ENCODE assay signal across 1 cellular context in the genomic region with DNA sequence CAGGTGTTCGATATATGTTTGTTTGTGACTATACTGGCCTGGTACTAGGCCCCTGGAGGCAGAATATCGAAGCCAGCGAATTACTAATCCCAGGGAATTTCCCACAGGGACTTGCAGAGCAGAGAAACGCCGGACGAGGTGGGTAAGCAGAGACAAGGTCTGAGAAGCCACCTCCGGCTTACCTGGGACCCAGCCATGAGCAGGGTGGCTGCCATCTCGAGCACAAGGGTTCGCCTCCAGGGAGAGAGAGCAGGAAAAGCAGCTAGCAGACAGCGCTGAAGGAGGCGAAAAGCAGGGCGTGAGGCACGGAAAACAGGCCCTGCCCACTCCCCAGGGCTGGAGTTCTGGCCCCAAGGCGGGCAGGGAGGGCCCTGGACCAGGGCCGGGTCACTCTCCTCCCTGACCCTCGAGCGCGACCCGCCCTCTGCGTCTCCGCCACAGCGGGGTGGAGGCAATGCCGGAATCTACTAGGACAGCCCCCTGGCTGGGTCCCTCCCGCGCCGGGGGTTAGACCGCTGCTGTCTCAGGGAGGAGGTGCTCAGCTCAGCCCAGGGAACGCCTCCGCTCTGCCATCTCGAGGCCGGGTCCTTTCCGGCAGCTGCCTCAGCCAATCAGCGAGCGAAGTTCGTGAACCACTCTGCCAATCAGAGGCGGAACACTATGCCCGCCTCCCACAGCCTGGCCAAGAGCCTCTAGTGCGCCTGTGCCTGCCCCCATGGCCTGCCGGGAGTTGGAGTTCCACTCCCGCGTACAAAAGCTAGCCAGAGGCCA.
TF ChIP-seq lines count a peak whose summit lies in the region.

No MANE protein-coding gene starts in this region.

TF ChIP-seq in GM12878, 131 proteins besides CTCF, POLR2A, EP300 and RAD21 (continued from another document and continues in another):
- TF ChIP-seq, protein P1, sequence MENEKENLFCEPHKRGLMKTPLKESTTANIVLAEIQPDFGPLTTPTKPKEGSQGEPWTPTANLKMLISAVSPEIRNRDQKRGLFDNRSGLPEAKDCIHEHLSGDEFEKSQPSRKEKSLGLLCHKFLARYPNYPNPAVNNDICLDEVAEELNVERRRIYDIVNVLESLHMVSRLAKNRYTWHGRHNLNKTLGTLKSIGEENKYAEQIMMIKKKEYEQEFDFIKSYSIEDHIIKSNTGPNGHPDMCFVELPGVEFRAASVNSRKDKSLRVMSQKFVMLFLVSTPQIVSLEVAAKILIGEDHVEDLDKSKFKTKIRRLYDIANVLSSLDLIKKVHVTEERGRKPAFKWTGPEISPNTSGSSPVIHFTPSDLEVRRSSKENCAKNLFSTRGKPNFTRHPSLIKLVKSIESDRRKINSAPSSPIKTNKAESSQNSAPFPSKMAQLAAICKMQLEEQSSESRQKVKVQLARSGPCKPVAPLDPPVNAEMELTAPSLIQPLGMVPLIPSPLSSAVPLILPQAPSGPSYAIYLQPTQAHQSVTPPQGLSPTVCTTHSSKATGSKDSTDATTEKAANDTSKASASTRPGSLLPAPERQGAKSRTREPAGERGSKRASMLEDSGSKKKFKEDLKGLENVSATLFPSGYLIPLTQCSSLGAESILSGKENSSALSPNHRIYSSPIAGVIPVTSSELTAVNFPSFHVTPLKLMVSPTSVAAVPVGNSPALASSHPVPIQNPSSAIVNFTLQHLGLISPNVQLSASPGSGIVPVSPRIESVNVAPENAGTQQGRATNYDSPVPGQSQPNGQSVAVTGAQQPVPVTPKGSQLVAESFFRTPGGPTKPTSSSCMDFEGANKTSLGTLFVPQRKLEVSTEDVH (IDR thresholded peaks at IDR 0.05; ENCODE audit: low read depth, partially characterized antibody) = no peak
- TF ChIP-seq HDGF (IDR thresholded peaks at IDR 0.05) (peak; percentile 92), ZNF622 (IDR thresholded peaks at IDR 0.05) (no peak), ASH2L (IDR thresholded peaks at IDR 0.05; ENCODE audit: borderline replicate concordance, low read depth) (no peak), HDAC2 (IDR thresholded peaks at IDR 0.05) (no peak), NFIC (IDR thresholded peaks at IDR 0.05; ENCODE audit: low read depth, low read length) (no peak), GATAD2B (conservative IDR thresholded peaks at IDR 0.05; ENCODE audit: low read depth) (peak; percentile 54), PML (IDR thresholded peaks at IDR 0.05; ENCODE audit: low read length) (no peak), STAT3 (IDR thresholded peaks at IDR 0.05; ENCODE audit: low read depth, low read length) (no peak), POLR2AphosphoS2 (IDR thresholded peaks at IDR 0.05; ENCODE audit: low read depth, low read length) (no peak), YY1 (IDR thresholded peaks at IDR 0.05; ENCODE audit: low read depth, low read length) (peak; percentile 73; the same call in 1 of the 2 replicates), LARP7 (IDR thresholded peaks at IDR 0.05) (peak; percentile 66; the same call in 1 of the 2 replicates), SMAD5 (IDR thresholded peaks at IDR 0.05; ENCODE audit: low read depth) (no peak), CREM (IDR thresholded peaks at IDR 0.05; ENCODE audit: low read depth) (no peak), RUNX3 (IDR thresholded peaks at IDR 0.05; ENCODE audit: low read length) (no peak), POLR2AphosphoS5 (IDR thresholded peaks at IDR 0.05; ENCODE audit: low read length) (peak; percentile 69), BRCA1 (IDR thresholded peaks at IDR 0.05; ENCODE audit: low read depth, low read length) (no peak), RB1 (IDR thresholded peaks at IDR 0.05; ENCODE audit: borderline replicate concordance) (peak; percentile 14; the same call in 1 of the 2 replicates), NRF1 (conservative IDR thresholded peaks at IDR 0.05; ENCODE audit: low read depth, low read length) (peak; percentile 74)
- TF ChIP-seq, protein P2, sequence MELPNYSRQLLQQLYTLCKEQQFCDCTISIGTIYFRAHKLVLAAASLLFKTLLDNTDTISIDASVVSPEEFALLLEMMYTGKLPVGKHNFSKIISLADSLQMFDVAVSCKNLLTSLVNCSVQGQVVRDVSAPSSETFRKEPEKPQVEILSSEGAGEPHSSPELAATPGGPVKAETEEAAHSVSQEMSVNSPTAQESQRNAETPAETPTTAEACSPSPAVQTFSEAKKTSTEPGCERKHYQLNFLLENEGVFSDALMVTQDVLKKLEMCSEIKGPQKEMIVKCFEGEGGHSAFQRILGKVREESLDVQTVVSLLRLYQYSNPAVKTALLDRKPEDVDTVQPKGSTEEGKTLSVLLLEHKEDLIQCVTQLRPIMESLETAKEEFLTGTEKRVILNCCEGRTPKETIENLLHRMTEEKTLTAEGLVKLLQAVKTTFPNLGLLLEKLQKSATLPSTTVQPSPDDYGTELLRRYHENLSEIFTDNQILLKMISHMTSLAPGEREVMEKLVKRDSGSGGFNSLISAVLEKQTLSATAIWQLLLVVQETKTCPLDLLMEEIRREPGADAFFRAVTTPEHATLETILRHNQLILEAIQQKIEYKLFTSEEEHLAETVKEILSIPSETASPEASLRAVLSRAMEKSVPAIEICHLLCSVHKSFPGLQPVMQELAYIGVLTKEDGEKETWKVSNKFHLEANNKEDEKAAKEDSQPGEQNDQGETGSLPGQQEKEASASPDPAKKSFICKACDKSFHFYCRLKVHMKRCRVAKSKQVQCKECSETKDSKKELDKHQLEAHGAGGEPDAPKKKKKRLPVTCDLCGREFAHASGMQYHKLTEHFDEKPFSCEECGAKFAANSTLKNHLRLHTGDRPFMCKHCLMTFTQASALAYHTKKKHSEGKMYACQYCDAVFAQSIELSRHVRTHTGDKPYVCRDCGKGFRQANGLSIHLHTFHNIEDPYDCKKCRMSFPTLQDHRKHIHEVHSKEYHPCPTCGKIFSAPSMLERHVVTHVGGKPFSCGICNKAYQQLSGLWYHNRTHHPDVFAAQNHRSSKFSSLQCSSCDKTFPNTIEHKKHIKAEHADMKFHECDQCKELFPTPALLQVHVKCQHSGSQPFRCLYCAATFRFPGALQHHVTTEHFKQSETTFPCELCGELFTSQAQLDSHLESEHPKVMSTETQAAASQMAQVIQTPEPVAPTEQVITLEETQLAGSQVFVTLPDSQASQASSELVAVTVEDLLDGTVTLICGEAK (IDR thresholded peaks at IDR 0.05; ENCODE audit: borderline replicate concordance) = peak; percentile 66; the same call in 1 of the 2 replicates
- TF ChIP-seq, protein P3, sequence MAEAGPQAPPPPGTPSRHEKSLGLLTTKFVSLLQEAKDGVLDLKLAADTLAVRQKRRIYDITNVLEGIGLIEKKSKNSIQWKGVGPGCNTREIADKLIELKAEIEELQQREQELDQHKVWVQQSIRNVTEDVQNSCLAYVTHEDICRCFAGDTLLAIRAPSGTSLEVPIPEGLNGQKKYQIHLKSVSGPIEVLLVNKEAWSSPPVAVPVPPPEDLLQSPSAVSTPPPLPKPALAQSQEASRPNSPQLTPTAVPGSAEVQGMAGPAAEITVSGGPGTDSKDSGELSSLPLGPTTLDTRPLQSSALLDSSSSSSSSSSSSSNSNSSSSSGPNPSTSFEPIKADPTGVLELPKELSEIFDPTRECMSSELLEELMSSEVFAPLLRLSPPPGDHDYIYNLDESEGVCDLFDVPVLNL (IDR thresholded peaks at IDR 0.05; ENCODE audit: low read depth, low read length) = no peak
- TF ChIP-seq, protein P4, sequence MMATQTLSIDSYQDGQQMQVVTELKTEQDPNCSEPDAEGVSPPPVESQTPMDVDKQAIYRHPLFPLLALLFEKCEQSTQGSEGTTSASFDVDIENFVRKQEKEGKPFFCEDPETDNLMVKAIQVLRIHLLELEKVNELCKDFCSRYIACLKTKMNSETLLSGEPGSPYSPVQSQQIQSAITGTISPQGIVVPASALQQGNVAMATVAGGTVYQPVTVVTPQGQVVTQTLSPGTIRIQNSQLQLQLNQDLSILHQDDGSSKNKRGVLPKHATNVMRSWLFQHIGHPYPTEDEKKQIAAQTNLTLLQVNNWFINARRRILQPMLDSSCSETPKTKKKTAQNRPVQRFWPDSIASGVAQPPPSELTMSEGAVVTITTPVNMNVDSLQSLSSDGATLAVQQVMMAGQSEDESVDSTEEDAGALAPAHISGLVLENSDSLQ (IDR thresholded peaks at IDR 0.05) = peak; percentile 99
- TF ChIP-seq, protein P5, sequence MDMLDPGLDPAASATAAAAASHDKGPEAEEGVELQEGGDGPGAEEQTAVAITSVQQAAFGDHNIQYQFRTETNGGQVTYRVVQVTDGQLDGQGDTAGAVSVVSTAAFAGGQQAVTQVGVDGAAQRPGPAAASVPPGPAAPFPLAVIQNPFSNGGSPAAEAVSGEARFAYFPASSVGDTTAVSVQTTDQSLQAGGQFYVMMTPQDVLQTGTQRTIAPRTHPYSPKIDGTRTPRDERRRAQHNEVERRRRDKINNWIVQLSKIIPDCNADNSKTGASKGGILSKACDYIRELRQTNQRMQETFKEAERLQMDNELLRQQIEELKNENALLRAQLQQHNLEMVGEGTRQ (IDR thresholded peaks at IDR 0.05; ENCODE audit: borderline replicate concordance, low read depth, low read length) = no peak
- TF ChIP-seq, protein P6, sequence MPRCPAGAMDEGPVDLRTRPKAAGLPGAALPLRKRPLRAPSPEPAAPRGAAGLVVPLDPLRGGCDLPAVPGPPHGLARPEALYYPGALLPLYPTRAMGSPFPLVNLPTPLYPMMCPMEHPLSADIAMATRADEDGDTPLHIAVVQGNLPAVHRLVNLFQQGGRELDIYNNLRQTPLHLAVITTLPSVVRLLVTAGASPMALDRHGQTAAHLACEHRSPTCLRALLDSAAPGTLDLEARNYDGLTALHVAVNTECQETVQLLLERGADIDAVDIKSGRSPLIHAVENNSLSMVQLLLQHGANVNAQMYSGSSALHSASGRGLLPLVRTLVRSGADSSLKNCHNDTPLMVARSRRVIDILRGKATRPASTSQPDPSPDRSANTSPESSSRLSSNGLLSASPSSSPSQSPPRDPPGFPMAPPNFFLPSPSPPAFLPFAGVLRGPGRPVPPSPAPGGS (IDR thresholded peaks at IDR 0.05; ENCODE audit: borderline replicate concordance, insufficient read depth, low read depth, low read length, poor library complexity, severe bottlenecking) = no peak
- TF ChIP-seq, protein P7, sequence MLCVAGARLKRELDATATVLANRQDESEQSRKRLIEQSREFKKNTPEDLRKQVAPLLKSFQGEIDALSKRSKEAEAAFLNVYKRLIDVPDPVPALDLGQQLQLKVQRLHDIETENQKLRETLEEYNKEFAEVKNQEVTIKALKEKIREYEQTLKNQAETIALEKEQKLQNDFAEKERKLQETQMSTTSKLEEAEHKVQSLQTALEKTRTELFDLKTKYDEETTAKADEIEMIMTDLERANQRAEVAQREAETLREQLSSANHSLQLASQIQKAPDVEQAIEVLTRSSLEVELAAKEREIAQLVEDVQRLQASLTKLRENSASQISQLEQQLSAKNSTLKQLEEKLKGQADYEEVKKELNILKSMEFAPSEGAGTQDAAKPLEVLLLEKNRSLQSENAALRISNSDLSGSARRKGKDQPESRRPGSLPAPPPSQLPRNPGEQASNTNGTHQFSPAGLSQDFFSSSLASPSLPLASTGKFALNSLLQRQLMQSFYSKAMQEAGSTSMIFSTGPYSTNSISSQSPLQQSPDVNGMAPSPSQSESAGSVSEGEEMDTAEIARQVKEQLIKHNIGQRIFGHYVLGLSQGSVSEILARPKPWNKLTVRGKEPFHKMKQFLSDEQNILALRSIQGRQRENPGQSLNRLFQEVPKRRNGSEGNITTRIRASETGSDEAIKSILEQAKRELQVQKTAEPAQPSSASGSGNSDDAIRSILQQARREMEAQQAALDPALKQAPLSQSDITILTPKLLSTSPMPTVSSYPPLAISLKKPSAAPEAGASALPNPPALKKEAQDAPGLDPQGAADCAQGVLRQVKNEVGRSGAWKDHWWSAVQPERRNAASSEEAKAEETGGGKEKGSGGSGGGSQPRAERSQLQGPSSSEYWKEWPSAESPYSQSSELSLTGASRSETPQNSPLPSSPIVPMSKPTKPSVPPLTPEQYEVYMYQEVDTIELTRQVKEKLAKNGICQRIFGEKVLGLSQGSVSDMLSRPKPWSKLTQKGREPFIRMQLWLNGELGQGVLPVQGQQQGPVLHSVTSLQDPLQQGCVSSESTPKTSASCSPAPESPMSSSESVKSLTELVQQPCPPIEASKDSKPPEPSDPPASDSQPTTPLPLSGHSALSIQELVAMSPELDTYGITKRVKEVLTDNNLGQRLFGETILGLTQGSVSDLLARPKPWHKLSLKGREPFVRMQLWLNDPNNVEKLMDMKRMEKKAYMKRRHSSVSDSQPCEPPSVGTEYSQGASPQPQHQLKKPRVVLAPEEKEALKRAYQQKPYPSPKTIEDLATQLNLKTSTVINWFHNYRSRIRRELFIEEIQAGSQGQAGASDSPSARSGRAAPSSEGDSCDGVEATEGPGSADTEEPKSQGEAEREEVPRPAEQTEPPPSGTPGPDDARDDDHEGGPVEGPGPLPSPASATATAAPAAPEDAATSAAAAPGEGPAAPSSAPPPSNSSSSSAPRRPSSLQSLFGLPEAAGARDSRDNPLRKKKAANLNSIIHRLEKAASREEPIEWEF (IDR thresholded peaks at IDR 0.05; ENCODE audit: insufficient replicate concordance, low read depth, low read length) = no peak
- TF ChIP-seq, protein P8, sequence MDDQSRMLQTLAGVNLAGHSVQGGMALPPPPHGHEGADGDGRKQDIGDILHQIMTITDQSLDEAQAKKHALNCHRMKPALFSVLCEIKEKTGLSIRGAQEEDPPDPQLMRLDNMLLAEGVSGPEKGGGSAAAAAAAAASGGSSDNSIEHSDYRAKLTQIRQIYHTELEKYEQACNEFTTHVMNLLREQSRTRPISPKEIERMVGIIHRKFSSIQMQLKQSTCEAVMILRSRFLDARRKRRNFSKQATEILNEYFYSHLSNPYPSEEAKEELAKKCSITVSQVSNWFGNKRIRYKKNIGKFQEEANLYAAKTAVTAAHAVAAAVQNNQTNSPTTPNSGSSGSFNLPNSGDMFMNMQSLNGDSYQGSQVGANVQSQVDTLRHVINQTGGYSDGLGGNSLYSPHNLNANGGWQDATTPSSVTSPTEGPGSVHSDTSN (IDR thresholded peaks at IDR 0.05; ENCODE audit: insufficient replicate concordance, low read depth, low read length) = peak; percentile 95
- TF ChIP-seq, protein P9, sequence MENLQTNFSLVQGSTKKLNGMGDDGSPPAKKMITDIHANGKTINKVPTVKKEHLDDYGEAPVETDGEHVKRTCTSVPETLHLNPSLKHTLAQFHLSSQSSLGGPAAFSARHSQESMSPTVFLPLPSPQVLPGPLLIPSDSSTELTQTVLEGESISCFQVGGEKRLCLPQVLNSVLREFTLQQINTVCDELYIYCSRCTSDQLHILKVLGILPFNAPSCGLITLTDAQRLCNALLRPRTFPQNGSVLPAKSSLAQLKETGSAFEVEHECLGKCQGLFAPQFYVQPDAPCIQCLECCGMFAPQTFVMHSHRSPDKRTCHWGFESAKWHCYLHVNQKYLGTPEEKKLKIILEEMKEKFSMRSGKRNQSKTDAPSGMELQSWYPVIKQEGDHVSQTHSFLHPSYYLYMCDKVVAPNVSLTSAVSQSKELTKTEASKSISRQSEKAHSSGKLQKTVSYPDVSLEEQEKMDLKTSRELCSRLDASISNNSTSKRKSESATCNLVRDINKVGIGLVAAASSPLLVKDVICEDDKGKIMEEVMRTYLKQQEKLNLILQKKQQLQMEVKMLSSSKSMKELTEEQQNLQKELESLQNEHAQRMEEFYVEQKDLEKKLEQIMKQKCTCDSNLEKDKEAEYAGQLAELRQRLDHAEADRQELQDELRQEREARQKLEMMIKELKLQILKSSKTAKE (IDR thresholded peaks at IDR 0.05; ENCODE audit: low read depth, poor library complexity, severe bottlenecking) = no peak
